ENCODE assay signal across 7 cellular contexts in the genomic region with DNA sequence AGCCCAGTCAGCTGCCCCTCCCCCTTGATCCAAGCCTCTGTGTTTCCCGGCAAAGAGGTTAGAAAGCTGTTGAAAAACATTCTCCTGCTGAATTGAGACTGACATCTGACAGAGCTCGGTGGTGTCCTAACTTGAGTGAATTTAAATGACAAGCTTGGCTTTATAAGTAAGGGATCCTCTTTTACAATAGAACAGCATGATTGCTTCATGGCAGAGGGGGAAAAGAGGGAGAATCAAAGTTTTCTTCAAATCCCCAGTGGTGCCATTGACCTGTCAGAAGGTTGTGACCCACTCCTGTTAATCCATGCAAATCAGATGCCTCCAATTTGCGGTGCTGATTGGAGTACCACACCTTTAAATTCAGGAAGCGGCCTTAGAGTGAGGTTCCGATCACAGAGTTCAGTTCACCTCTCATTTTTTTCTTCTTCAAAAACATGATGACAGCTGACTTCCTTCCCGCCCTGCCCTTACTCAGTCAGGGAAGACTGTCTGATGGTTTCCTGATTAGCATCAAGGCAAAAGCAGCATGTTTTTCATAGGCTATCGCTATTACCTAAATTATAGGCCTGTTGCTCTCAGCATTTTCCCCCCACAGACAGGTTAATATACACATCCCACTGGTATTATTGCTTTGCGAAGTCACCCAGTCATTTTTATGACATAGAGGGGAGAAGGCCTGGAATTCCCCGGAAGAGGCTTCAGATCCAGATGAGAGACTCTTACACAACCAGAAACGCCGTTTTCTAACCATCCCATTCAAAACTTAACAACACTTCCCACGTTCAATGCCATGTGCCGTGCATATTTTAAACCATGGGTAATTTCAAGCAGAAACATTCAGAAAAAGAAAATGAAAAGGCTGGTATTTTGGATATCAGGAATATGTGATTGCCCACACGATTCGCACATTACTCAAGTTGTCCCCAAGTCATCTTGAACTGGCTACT.
DNase-seq lines count a peak whose midpoint lies in the region; ATAC-seq and TF ChIP-seq lines count a peak whose summit lies in the region.

No MANE protein-coding gene starts in this region.

- H3K4me1 ChIP-seq in GM23248 (ENCODE audit: insufficient read depth) (peaks cover 25% of the 10 kb centered on the region), neuron (ENCODE audit: insufficient read depth, low read length) (peaks cover 33% of the 10 kb centered on the region)

- H3F3A ChIP-seq in GM23248 (ENCODE audit: insufficient read depth): peaks cover 10% of the 10 kb centered on the region; the same call in 1 of the 2 replicates

- peak overlapping the region; percentile 27 for H3K4me2 ChIP-seq in GM23248 (ENCODE audit: unreplicated experiment)

- peak; percentile 77 for DNase-seq in GM23248
- DNase-seq in erythroblast (lab: John Stamatoyannopoulos, UW): no peak
- no peak for DNase-seq in midbrain (lab: John Stamatoyannopoulos, UW)
- DNase-seq in RKO (ENCODE audit: low spot score): no peak

- no peaks in the 10 kb centered on the region for H3K9me2 ChIP-seq in GM23248 (ENCODE audit: insufficient read depth)

- H3K9ac ChIP-seq in GM23248: peak overlapping the region; percentile 1; the same call in 1 of the 2 replicates

- H3K27me3 ChIP-seq in GM23248 (replicated peaks; ENCODE audit: insufficient read depth) (no peaks in the 10 kb centered on the region), neuron (ENCODE audit: insufficient read depth, low read length) (no peaks in the 10 kb centered on the region)

- ATAC-seq in GM18861 (IDR thresholded peaks at IDR 0.05; ENCODE audit: unreplicated experiment): peak; percentile 30

- H3K36me3 ChIP-seq in GM23248 (ENCODE audit: low read depth) (no peaks in the 10 kb centered on the region), neuron (ENCODE audit: insufficient read depth, low read length) (no peaks in the 10 kb centered on the region)

- no peak overlapping the region for H3K4me3 ChIP-seq in GM23248
- H3K4me3 ChIP-seq in neuron (ENCODE audit: low read length): peak overlapping the region; percentile 28

- in situ Hi-C loops in GM23248 (cut with MboI): no loop called here

- H2AFZ ChIP-seq in GM23248 (0 out of 2 replicates have a peak overlapping the region, but pooled peaks have one; percentile 16), neuron (ENCODE audit: low read depth, low read length) (no peak overlapping the region)

- H3K9me3 ChIP-seq in GM23248 (ENCODE audit: low read depth): no peaks in the 10 kb centered on the region
- H3K9me3 ChIP-seq in neuron (ENCODE audit: low read length): no peaks in the 10 kb centered on the region

- H3K27ac ChIP-seq in GM23248 (peak overlapping the region; percentile 32), VCaP (peak overlapping the region; percentile 8; the same call in 1 of the 2 replicates)

- no peaks in the 10 kb centered on the region for H4K20me1 ChIP-seq in GM23248 (ENCODE audit: insufficient read depth)

- no peak for TF ChIP-seq CTCF in VCaP (conservative IDR thresholded peaks at IDR 0.05)

- H3K79me2 ChIP-seq in GM23248 (ENCODE audit: insufficient read depth): peaks cover 36% of the 10 kb centered on the region; the same call in 1 of the 2 replicates

- WGBS in GM23248 (ENCODE audit: low coverage in 1 of 2, low lambda C conversion rate in 2 of 2, missing lambda C conversion rate in 2 of 2), 2 experiments: 40 to 45% methylated on average over 15 of the region's 15 CpGs

- no peak for TF ChIP-seq POLR2A in erythroblast (IDR thresholded peaks at IDR 0.05; ENCODE audit: low read length)
